Comparison of ENCODE assay signal across 9 cellular contexts in genomic region chr15:40367038-40367672, GRCh38. TPM values are rescaled to one million over a fixed set of nuclear protein-coding genes. Genes with fewer than 3 reads are reported as not detected.
A peak's percentile ranks its signal among the peaks of the same experiment; 100 is the strongest.
DNase-seq lines count a peak whose midpoint lies in the region; ATAC-seq, FAIRE-seq and TF ChIP-seq lines count a peak whose summit lies in the region.
"Had no signal": no experiment of that assay in that cellular context is flagged by ENCODE, and none has a peak within 500 bp of the region (broad histone marks: within the 10 kb centered on the region; RNA-seq: fewer than 3 reads in every experiment).

No MANE protein-coding gene starts in this region.

- H3K9ac ChIP-seq in Loucy (ENCODE audit: low read depth, low read length, poor library complexity, severe bottlenecking), result peak overlapping the region; percentile 59
- peak overlapping the region; percentile 15 to 59 for H3K9ac ChIP-seq in duodenal mucosa (ENCODE audit: low read depth in 1 of 2, low read length in 2 of 2)

- no peaks in the 10 kb centered on the region for H3K9me2 ChIP-seq in Loucy (replicated peaks; ENCODE audit: low read depth, low read length)

- H3K27ac ChIP-seq in A673 (ENCODE audit: low read depth, low read length, poor library complexity, severe bottlenecking) (no peak overlapping the region), duodenal mucosa (ENCODE audit: low read depth, low read length) (no peak overlapping the region)
- H3K27ac ChIP-seq in naive thymus-derived CD4-positive, alpha-beta T cell (ENCODE audit: low read depth, low read length), result no peak overlapping the region

- peak overlapping the region; percentile 39 for H3K4me3 ChIP-seq in A673 (ENCODE audit: low read depth, low read length, poor library complexity, severe bottlenecking)
- peak overlapping the region; percentile 68 for H3K4me3 ChIP-seq in Loucy (ENCODE audit: low read length, poor library complexity, severe bottlenecking)
- H3K4me3 ChIP-seq in duodenal mucosa (ENCODE audit: low read depth in 1 of 2, low read length in 2 of 2), result peak overlapping the region; percentile 58
- H3K4me3 ChIP-seq in naive thymus-derived CD4-positive, alpha-beta T cell (ENCODE audit: low read length), result peak overlapping the region; percentile 59

- H3K27me3 Mint-ChIP-seq in naive thymus-derived CD4-positive, alpha-beta T cell, result peaks cover 0 to 16% (median 0%) of the 10 kb centered on the region in 5 donors

- peak overlapping the region; percentile 80 to 91 (median 85) for H3K4me3 Mint-ChIP-seq in naive thymus-derived CD4-positive, alpha-beta T cell
- H3K4me3 Mint-ChIP-seq: HFFc6 had no signal

- FAIRE-seq in HTR-8/SVneo (lab: Jason Lieb, UNC), result no peak

- no peaks in the 10 kb centered on the region for H3K79me2 ChIP-seq in Loucy (ENCODE audit: insufficient read depth, low read length)

- intact Hi-C loops in A673 (cut with micrococcal nuclease; ENCODE audit: unreplicated experiment), result no loop called here
- intact Hi-C loops in naive thymus-derived CD4-positive, alpha-beta T cell (cut with micrococcal nuclease), result no loop called here

- peaks cover 0 to 6% (median 5%) of the 10 kb centered on the region in 5 donors for H3K36me3 Mint-ChIP-seq in naive thymus-derived CD4-positive, alpha-beta T cell

- no TSS peak for BruUV-seq in A673 (replicated peaks; lab: Mats Ljungman, UMichigan)

- H3K4me1 ChIP-seq in A673 (ENCODE audit: insufficient read depth, low read length, poor library complexity, severe bottlenecking) (peaks cover 9% of the 10 kb centered on the region), Loucy (ENCODE audit: insufficient read depth, low read length, poor library complexity, severe bottlenecking) (peaks cover 13% of the 10 kb centered on the region), duodenal mucosa (ENCODE audit: control insufficient read depth in 1 of 2, insufficient read depth in 2 of 2, low read length in 2 of 2) (peaks cover 10 to 17% of the 10 kb centered on the region in 2 donors)
- peaks cover 19 to 24% of the 10 kb centered on the region in 2 donors for H3K4me1 ChIP-seq in naive thymus-derived CD4-positive, alpha-beta T cell (ENCODE audit: control insufficient read depth in 2 of 2, insufficient read depth in 2 of 2, low read length in 2 of 2)

- H4K20me1 ChIP-seq in Loucy (ENCODE audit: insufficient read depth, low read length, poor library complexity, severe bottlenecking), result no peaks in the 10 kb centered on the region

- peak overlapping the region; percentile 90 for H2AFZ ChIP-seq in Loucy (ENCODE audit: low read length)

- H3K9me3 ChIP-seq in A673 (ENCODE audit: low read depth, low read length, poor library complexity, severe bottlenecking), result no peaks in the 10 kb centered on the region
- H3K9me3 ChIP-seq in Loucy (ENCODE audit: insufficient read depth, low read depth, low read length), result no peaks in the 10 kb centered on the region
- no peaks in the 10 kb centered on the region for H3K9me3 ChIP-seq in duodenal mucosa (ENCODE audit: control insufficient read depth in 1 of 2, low read length in 2 of 2)
- H3K9me3 ChIP-seq in naive thymus-derived CD4-positive, alpha-beta T cell (ENCODE audit: control insufficient read depth in 2 of 3, low read length in 3 of 3), result no peaks in the 10 kb centered on the region

- no peak for DNase-seq in A673 (ENCODE audit: low spot score)
- DNase-seq in naive thymus-derived CD4-positive, alpha-beta T cell, result no peak
- DNase-seq in NCI-H526 (lab: John Stamatoyannopoulos, UW), result no peak
- no peak for DNase-seq in activated effector memory CD4-positive, alpha-beta T cell treated with Interleukin-2 at 50 U/mL for 16 hours
- DNase-seq in HTR-8/SVneo (ENCODE audit: insufficient read length, low spot score), result no peak

- no peaks in the 10 kb centered on the region for H3K36me3 ChIP-seq in A673 (ENCODE audit: insufficient read depth, low read length, poor library complexity, severe bottlenecking)
- no peaks in the 10 kb centered on the region for H3K36me3 ChIP-seq in Loucy (ENCODE audit: insufficient read depth, low read length)
- no peaks in the 10 kb centered on the region for H3K36me3 ChIP-seq in duodenal mucosa (ENCODE audit: control insufficient read depth in 1 of 2, insufficient read depth in 2 of 2, low read length in 2 of 2)
- H3K36me3 ChIP-seq in naive thymus-derived CD4-positive, alpha-beta T cell (ENCODE audit: control insufficient read depth in 2 of 3, insufficient read depth in 3 of 3, low read length in 3 of 3), result no peaks in the 10 kb centered on the region

- peaks cover 14 to 39% (median 28%) of the 10 kb centered on the region in 7 donors for H3K4me1 Mint-ChIP-seq in naive thymus-derived CD4-positive, alpha-beta T cell

- peak overlapping the region; percentile 80 for H3K4me2 ChIP-seq in Loucy (ENCODE audit: low read depth, low read length, poor library complexity, severe bottlenecking)

- H3F3A ChIP-seq in Loucy (ENCODE audit: low read depth), result no peaks in the 10 kb centered on the region

- CTCF ChIA-PET in A673 (lab: Charles Lee), result interaction anchor here (0.8 to 1.2 kb wide), 2 partner anchors 11 to 13 kb away, joined by 3 to 4 read pairs; no protein-coding TSS in a partner anchor
- CTCF ChIA-PET in naive thymus-derived CD4-positive, alpha-beta T cell (lab: Charles Lee), result interaction anchor here (0.9 to 3.8 kb wide), 5 partner anchors 22 to 59 kb away, joined by 3 to 17 read pairs (median 5); partner anchors contain the start of gene PLCB2

- H3K9me3 Mint-ChIP-seq in naive thymus-derived CD4-positive, alpha-beta T cell, result peaks cover 0 to 1% (median 0%) of the 10 kb centered on the region in 11 donors
- H3K9me3 Mint-ChIP-seq: HFFc6 had no signal

- POLR2A ChIA-PET in A673 (lab: Charles Lee; ENCODE audit: low non-redundant PET), result no interaction called here
- POLR2A ChIA-PET in naive thymus-derived CD4-positive, alpha-beta T cell (lab: Charles Lee), result interaction anchor here (0.9 to 1.7 kb wide), 7 partner anchors 10 to 74 kb away, joined by 3 to 5 read pairs (median 3); partner anchors contain the start of genes BAHD1, INAFM2 and KNSTRN

- no peak for TF ChIP-seq CTCF in A673 (conservative IDR thresholded peaks at IDR 0.05; ENCODE audit: low read depth, low read length)
- no peak for TF ChIP-seq CTCF in Loucy (conservative IDR thresholded peaks at IDR 0.05; ENCODE audit: low read length)

- no peaks in the 10 kb centered on the region for H3K27me3 ChIP-seq in A673 (replicated peaks; ENCODE audit: insufficient read depth, low read depth, low read length, poor library complexity)
- H3K27me3 ChIP-seq in Loucy (ENCODE audit: insufficient read depth, low read length, poor library complexity, severe bottlenecking), result no peaks in the 10 kb centered on the region
- H3K27me3 ChIP-seq in duodenal mucosa (ENCODE audit: control insufficient read depth in 1 of 2, insufficient read depth in 2 of 2, low read length in 2 of 2), result no peaks in the 10 kb centered on the region
- H3K27me3 ChIP-seq in naive thymus-derived CD4-positive, alpha-beta T cell (ENCODE audit: control insufficient read depth in 2 of 2, insufficient read depth in 2 of 2, low read length in 2 of 2), result no peaks in the 10 kb centered on the region

- ATAC-seq in naive thymus-derived CD4-positive, alpha-beta T cell, result no peak
- ATAC-seq in GM19455 (IDR thresholded peaks at IDR 0.05; ENCODE audit: unreplicated experiment), result no peak

- H3K27ac Mint-ChIP-seq in naive thymus-derived CD4-positive, alpha-beta T cell, result peak overlapping the region in 8 of 9 donors; percentile 65 to 91 (median 79)
- H3K27ac Mint-ChIP-seq: HFFc6 had no signal

RNA-seq across cellular contexts. Expression of gene DISP2, which starts 9.1 kb away (rescaled TPM):
- 0.62 and 1.3 TPM in 2 replicates for total RNA-seq in A673 (2021)
- under 1 TPM in 4 of 5 experiments, not detected in 1; 0.05 to 0.51 (median 0.07) TPM for total RNA-seq in naive thymus-derived CD4-positive, alpha-beta T cell
- not detected for polyA plus RNA-seq in naive thymus-derived CD4-positive, alpha-beta T cell

RNA-seq across cellular contexts. Expression of gene KNSTRN, which starts 15.4 kb away (rescaled TPM):
- 115 and 121 TPM in 2 replicates for total RNA-seq in A673 (2021)
- total RNA-seq in naive thymus-derived CD4-positive, alpha-beta T cell, result 10 to 100 TPM in 1 of 5 experiments, 1 to 10 TPM in 4; 3.7 to 39.6 (median 6.2) TPM
- 1 to 10 TPM; 3.7 to 5.2 TPM for polyA plus RNA-seq in naive thymus-derived CD4-positive, alpha-beta T cell

RNA-seq across cellular contexts. Expression of gene PHGR1, which starts 16.3 kb away (rescaled TPM):
- total RNA-seq in A673 (2021), result not detected in 2 replicates
- total RNA-seq in naive thymus-derived CD4-positive, alpha-beta T cell, result not detected
- polyA plus RNA-seq in naive thymus-derived CD4-positive, alpha-beta T cell, result not detected
- total RNA-seq: HFFc6 had no signal

RNA-seq across cellular contexts. Expression of gene CCDC9B, which starts 26.4 kb away (rescaled TPM):
- 8.6 and 8.9 TPM in 2 replicates for total RNA-seq in A673 (2021)
- 1 to 10 TPM in 4 of 5 experiments, under 1 TPM in 1; 0.73 to 2.7 (median 1.6) TPM for total RNA-seq in naive thymus-derived CD4-positive, alpha-beta T cell
- polyA plus RNA-seq in naive thymus-derived CD4-positive, alpha-beta T cell, result under 1 TPM; 0.07 to 0.30 TPM

RNA-seq across cellular contexts. Expression of gene IVD, which starts 38.4 kb away (rescaled TPM):
- 51.8 and 62.0 TPM in 2 replicates for total RNA-seq in A673 (2021)
- total RNA-seq in naive thymus-derived CD4-positive, alpha-beta T cell, result 10 to 100 TPM; 47.2 to 81.8 (median 64.7) TPM
- polyA plus RNA-seq in naive thymus-derived CD4-positive, alpha-beta T cell, result 10 to 100 TPM; 27.1 to 42.4 TPM
